Comparison of ENCODE assay signal across 16 cellular contexts in the genomic region with DNA sequence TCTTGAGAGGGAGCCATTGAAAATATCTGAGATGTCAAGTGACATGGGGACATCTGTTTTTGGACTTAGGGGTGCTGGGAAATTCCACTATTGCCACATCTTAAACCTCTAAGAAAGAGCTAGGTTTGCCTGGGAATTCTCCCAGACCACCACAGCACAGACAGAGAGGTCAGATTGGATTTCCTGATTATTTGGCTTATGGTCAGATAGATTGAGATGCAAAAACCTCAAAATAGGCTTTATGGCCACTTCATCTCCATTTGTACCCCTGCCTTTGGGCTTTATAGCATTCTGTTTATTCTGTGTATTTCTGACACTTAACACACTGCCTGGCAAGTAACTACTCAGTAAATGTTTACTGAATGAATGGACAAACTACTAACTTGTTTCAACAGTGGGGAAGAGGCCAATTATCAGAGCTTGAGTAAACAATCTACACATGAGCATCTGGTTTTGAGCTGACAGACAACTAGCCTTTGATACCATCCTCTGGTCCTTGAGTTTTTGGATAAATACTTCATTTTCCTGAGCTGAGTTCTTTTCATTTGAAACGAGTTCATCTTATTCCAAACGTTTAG.
DNase-seq lines count a peak whose midpoint lies in the region; ATAC-seq and TF ChIP-seq lines count a peak whose summit lies in the region.
"Had no signal": no experiment of that assay in that cellular context is flagged by ENCODE, and none has a peak within 500 bp of the region (broad histone marks: within the 10 kb centered on the region; RNA-seq: fewer than 3 reads in every experiment).

No MANE protein-coding gene starts in this region.

- DNase-seq in DMS153 treated with DMSO at 0.1 percent for 48 hours (lab: John Stamatoyannopoulos, UW; ENCODE audit: unreplicated experiment): peak; percentile 93
- DNase-seq in NCI-H1105 treated with DMSO at 0.1 percent for 48 hours (lab: John Stamatoyannopoulos, UW): peak; percentile 100
- peak; percentile 93 for DNase-seq in NCI-H748 treated with DMSO at 0.1 percent for 48 hours (lab: John Stamatoyannopoulos, UW)
- peak; percentile 12 for DNase-seq in iris pigment epithelial cell (ENCODE audit: low read depth)
- no peak for DNase-seq in SIG-M5 (lab: John Stamatoyannopoulos, UW)
- DNase-seq in upper lobe of left lung: no peak
- no peak for DNase-seq in transverse colon
- DNase-seq: activated CD4-positive, alpha-beta T cell treated with anti-CD3 and anti-CD28 coated beads for 1 hour; activated T-cell treated with anti-CD3 and anti-CD28 coated beads, Interleukin-2, amount 50 U/mL, for 48 hours; Calu3; colonic mucosa; NCI-H2171; ovary; T-cell had no signal

- no peak for TF ChIP-seq EP300 in upper lobe of left lung (IDR thresholded peaks at IDR 0.05)
- TF ChIP-seq EP300 in transverse colon (IDR thresholded peaks at IDR 0.05; ENCODE audit: low read depth): no peak

- TF ChIP-seq CTCF in upper lobe of left lung (IDR thresholded peaks at IDR 0.05): no peak
- TF ChIP-seq CTCF in transverse colon (IDR thresholded peaks at IDR 0.05): no peak

- TF ChIP-seq POLR2A in upper lobe of left lung (IDR thresholded peaks at IDR 0.05): no peak
- TF ChIP-seq POLR2A in transverse colon (IDR thresholded peaks at IDR 0.05): no peak

- intact Hi-C loops in transverse colon (cut with DNase I; ENCODE audit: low total_unique reads): no loop called here

- H3K4me1 ChIP-seq in upper lobe of left lung: peaks cover 0 to 10% (median 4%) of the 10 kb centered on the region in 4 donors
- peaks cover 0 to 11% (median 0%) of the 10 kb centered on the region in 4 donors for H3K4me1 ChIP-seq in transverse colon
- H3K4me1 ChIP-seq: colonic mucosa had no signal

- in situ Hi-C loops in transverse colon (cut with MboI; ENCODE audit: low pct_ligation_motif_present in 1 of 4, low pct_unique_long_range_greater_than_20kb in 1 of 4, low sequenced_read_pairs in 3 of 4): no loop called here

- ATAC-seq in HG02759 (IDR thresholded peaks at IDR 0.05; ENCODE audit: unreplicated experiment) (no peak), upper lobe of left lung (ENCODE audit: low FRiP score in 2 of 2) (no peak)
- ATAC-seq: T-cell had no signal

- H3K9me3 ChIP-seq in upper lobe of left lung (no peaks in the 10 kb centered on the region), transverse colon (no peaks in the 10 kb centered on the region)
- H3K9me3 ChIP-seq: colonic mucosa, ovary, thoracic aorta had no signal

- H3K4me3 ChIP-seq in upper lobe of left lung: no peak overlapping the region
- no peak overlapping the region for H3K4me3 ChIP-seq in transverse colon
- H3K4me3 ChIP-seq: colonic mucosa, ovary, thoracic aorta had no signal

- no peaks in the 10 kb centered on the region for H3K27me3 ChIP-seq in upper lobe of left lung
- H3K27me3 ChIP-seq in transverse colon: no peaks in the 10 kb centered on the region
- H3K27me3 ChIP-seq: colonic mucosa, ovary had no signal

- H3K27ac ChIP-seq in upper lobe of left lung (no peak overlapping the region), transverse colon (no peak overlapping the region)
- H3K27ac ChIP-seq: colonic mucosa, ovary, thoracic aorta had no signal

- 44 to 58% methylated on average over 2 of the region's 2 CpGs for WGBS in upper lobe of left lung, 2 donors
- 67% methylated on average over 2 of the region's 2 CpGs; no CpG with 5 or more reads in 1 of the 2 donors for WGBS in transverse colon (ENCODE audit: low coverage in 1 of 2), 2 donors

- no peaks in the 10 kb centered on the region for H3K36me3 ChIP-seq in upper lobe of left lung
- H3K36me3 ChIP-seq in transverse colon: no peaks in the 10 kb centered on the region
- H3K36me3 ChIP-seq: colonic mucosa, ovary, thoracic aorta had no signal

Comparison
In these comparisons a context has a peak if more than half of its experiments do, and no peak if none do; other contexts are left out.
1. DNase-seq: peak in DMS153 treated with DMSO at 0.1 percent for 48 hours (single experiment), NCI-H1105 treated with DMSO at 0.1 percent for 48 hours (single experiment), NCI-H748 treated with DMSO at 0.1 percent for 48 hours (single experiment) and iris pigment epithelial cell (single experiment); none in SIG-M5 (single experiment), upper lobe of left lung (0 of 2) and transverse colon (single experiment).